34 cellular contexts compared by ENCODE assay signal in genomic region chr16:84209989-84210388, GRCh38. TPM values are rescaled to one million over a fixed set of nuclear protein-coding genes. Genes with fewer than 3 reads are reported as not detected.
DNase-seq lines count a peak whose midpoint lies in the region; FAIRE-seq and TF ChIP-seq lines count a peak whose summit lies in the region.
"Had no signal": no experiment of that assay in that cellular context is flagged by ENCODE, and none has a peak within 500 bp of the region (broad histone marks: within the 10 kb centered on the region; RNA-seq: fewer than 3 reads in every experiment).

No MANE protein-coding gene starts in this region.

- POLR2A ChIA-PET in CD8-positive, alpha-beta memory T cell (lab: Charles Lee), result no interaction called here

- H3K4me1 Mint-ChIP-seq in endodermal cell, result peaks cover 19% of the 10 kb centered on the region
- no peaks in the 10 kb centered on the region for H3K4me1 Mint-ChIP-seq in CD8-positive, alpha-beta memory T cell
- H3K4me1 Mint-ChIP-seq: CD4-positive, CD25-positive, alpha-beta regulatory T cell; naive thymus-derived CD8-positive, alpha-beta T cell; stimulated activated effector memory CD8-positive, alpha-beta T cell treated with anti-CD3 and anti-CD28 coated beads, Interleukin-12 subunit alpha, Interleukin-12 subunit beta, amount 100 ng/mL, for 72 hours had no signal

- H3K9ac ChIP-seq in endodermal cell (ENCODE audit: extremely low read depth, low read length, poor library complexity, severe bottlenecking), result no peak overlapping the region

- 71 to 82% methylated on average over 2 of the region's 2 CpGs for WGBS in endodermal cell (ENCODE audit: insufficient coverage in 1 of 2, insufficient read length in 1 of 2), 2 experiments

- H3K36me3 Mint-ChIP-seq in endodermal cell (ENCODE audit: low read depth), result no peaks in the 10 kb centered on the region
- no peaks in the 10 kb centered on the region for H3K36me3 Mint-ChIP-seq in CD8-positive, alpha-beta memory T cell
- H3K36me3 Mint-ChIP-seq: activated CD4-positive, alpha-beta memory T cell treated with anti-CD3 and anti-CD28 coated beads for 36 hours; CD4-positive, CD25-positive, alpha-beta regulatory T cell; mesothelial cell of epicardium; naive thymus-derived CD8-positive, alpha-beta T cell; stimulated activated effector memory CD8-positive, alpha-beta T cell treated with anti-CD3 and anti-CD28 coated beads, Interleukin-12 subunit alpha, Interleukin-12 subunit beta, amount 100 ng/mL, for 72 hours; WTC11 had no signal

- H3K4me3 ChIP-seq in NB4 (ENCODE audit: low read depth, low read length) (no peak overlapping the region), endodermal cell (ENCODE audit: low read length) (no peak overlapping the region)
- no peak overlapping the region for H3K4me3 ChIP-seq in CD8-positive, alpha-beta memory T cell (ENCODE audit: low read length)
- H3K4me3 ChIP-seq: body of pancreas, esophagus muscularis mucosa, gastroesophageal sphincter, smooth muscle cell had no signal

- peaks cover 22% of the 10 kb centered on the region for H3K4me1 ChIP-seq in endodermal cell (ENCODE audit: control insufficient read depth, insufficient read depth, low read length)
- no peaks in the 10 kb centered on the region for H3K4me1 ChIP-seq in CD8-positive, alpha-beta memory T cell (ENCODE audit: insufficient read depth, low read length)
- H3K4me1 ChIP-seq: body of pancreas, esophagus muscularis mucosa, gastroesophageal sphincter had no signal

- H3K27ac Mint-ChIP-seq in endodermal cell, result no peak overlapping the region
- no peak overlapping the region for H3K27ac Mint-ChIP-seq in CD8-positive, alpha-beta memory T cell
- H3K27ac Mint-ChIP-seq: activated CD4-positive, alpha-beta memory T cell treated with anti-CD3 and anti-CD28 coated beads for 36 hours; mesothelial cell of epicardium; naive thymus-derived CD8-positive, alpha-beta T cell; stimulated activated effector memory CD8-positive, alpha-beta T cell treated with anti-CD3 and anti-CD28 coated beads, Interleukin-12 subunit alpha, Interleukin-12 subunit beta, amount 100 ng/mL, for 72 hours; WTC11 had no signal

- DNase-seq in ELR (ENCODE audit: low read depth), result peak; percentile 43
- DNase-seq in NB4 (ENCODE audit: low read depth), result peak; percentile 33
- no peak for DNase-seq in endodermal cell
- no peak for DNase-seq in CD8-positive, alpha-beta memory T cell
- no peak for DNase-seq in H54 (ENCODE audit: insufficient read length, low spot score)
- DNase-seq in dermis blood vessel endothelial cell, result no peak
- DNase-seq: activated CD4-positive, alpha-beta memory T cell treated with anti-CD3 and anti-CD28 coated beads for 36 hours; activated effector memory CD4-positive, alpha-beta T cell treated with Interleukin-2 at 50 U/mL for 16 hours; body of pancreas; CD4-positive, CD25-positive, alpha-beta regulatory T cell; DMS 273 treated with DMSO at 0.1 percent for 48 hours; effector CD8-positive, alpha-beta T cell; hypothalamus; left ventricle myocardium superior; naive thymus-derived CD8-positive, alpha-beta T cell; NCI-H1105 treated with DMSO at 0.1 percent for 48 hours; NCI-H2029 treated with DMSO at 0.1 percent for 48 hours; NCI-H2227 treated with DMSO at 0.1 percent for 48 hours; stimulated activated CD4-positive, alpha-beta T cell treated with anti-CD3 and anti-CD28 coated beads, Interleukin-2, amount 100 ng/mL, for 48 hours; T1000 had no signal

- H3K27ac ChIP-seq in 22Rv1 (no peak overlapping the region), endodermal cell (ENCODE audit: low read depth, low read length) (no peak overlapping the region)
- H3K27ac ChIP-seq in CD8-positive, alpha-beta memory T cell (ENCODE audit: low read depth, low read length), result no peak overlapping the region
- H3K27ac ChIP-seq: body of pancreas, esophagus muscularis mucosa, gastroesophageal sphincter had no signal

- CTCF ChIA-PET in CD8-positive, alpha-beta memory T cell (lab: Charles Lee), result no interaction called here

- H3K9me3 Mint-ChIP-seq in endodermal cell, result no peaks in the 10 kb centered on the region
- H3K9me3 Mint-ChIP-seq in CD8-positive, alpha-beta memory T cell, result no peaks in the 10 kb centered on the region
- H3K9me3 Mint-ChIP-seq: CD4-positive, CD25-positive, alpha-beta regulatory T cell; naive thymus-derived CD8-positive, alpha-beta T cell; stimulated activated effector memory CD8-positive, alpha-beta T cell treated with anti-CD3 and anti-CD28 coated beads, Interleukin-12 subunit alpha, Interleukin-12 subunit beta, amount 100 ng/mL, for 72 hours had no signal

- H3K27me3 Mint-ChIP-seq in endodermal cell (ENCODE audit: insufficient read depth), result no peaks in the 10 kb centered on the region
- peaks cover 0 to 2% of the 10 kb centered on the region in 2 donors for H3K27me3 Mint-ChIP-seq in CD8-positive, alpha-beta memory T cell
- H3K27me3 Mint-ChIP-seq: activated CD4-positive, alpha-beta memory T cell treated with anti-CD3 and anti-CD28 coated beads for 36 hours; CD4-positive, CD25-positive, alpha-beta regulatory T cell; naive thymus-derived CD8-positive, alpha-beta T cell had no signal

- H3K27me3 ChIP-seq in endodermal cell (ENCODE audit: control insufficient read depth, insufficient read depth, low read length, poor library complexity, severe bottlenecking), result no peaks in the 10 kb centered on the region
- no peaks in the 10 kb centered on the region for H3K27me3 ChIP-seq in CD8-positive, alpha-beta memory T cell (ENCODE audit: insufficient read depth, low read length, poor library complexity, severe bottlenecking)
- H3K27me3 ChIP-seq: body of pancreas, esophagus muscularis mucosa, gastroesophageal sphincter had no signal

- no peaks in the 10 kb centered on the region for H3K36me3 ChIP-seq in endodermal cell (ENCODE audit: control insufficient read depth, insufficient read depth, low read length)
- no peaks in the 10 kb centered on the region for H3K36me3 ChIP-seq in CD8-positive, alpha-beta memory T cell (ENCODE audit: insufficient read depth, low read length)
- H3K36me3 ChIP-seq: esophagus muscularis mucosa, gastroesophageal sphincter had no signal

- H3K4me3 Mint-ChIP-seq in endodermal cell, result no peak overlapping the region
- H3K4me3 Mint-ChIP-seq in CD8-positive, alpha-beta memory T cell, result no peak overlapping the region
- H3K4me3 Mint-ChIP-seq: activated CD4-positive, alpha-beta memory T cell treated with anti-CD3 and anti-CD28 coated beads for 36 hours; CD4-positive, CD25-positive, alpha-beta regulatory T cell; mesothelial cell of epicardium; naive thymus-derived CD8-positive, alpha-beta T cell; stimulated activated effector memory CD8-positive, alpha-beta T cell treated with anti-CD3 and anti-CD28 coated beads, Interleukin-12 subunit alpha, Interleukin-12 subunit beta, amount 100 ng/mL, for 72 hours; WTC11 had no signal

- FAIRE-seq in H54 (lab: Jason Lieb, UNC), result no peak
- FAIRE-seq: islet of Langerhans had no signal

- peak; percentile 12; the same call in 1 of the 2 replicates for TF ChIP-seq CTCF in 22Rv1 (IDR thresholded peaks at IDR 0.05)
- TF ChIP-seq CTCF in NB4 (IDR thresholded peaks at IDR 0.05; ENCODE audit: low read depth, low read length), result peak; percentile 37
- TF ChIP-seq CTCF in endodermal cell (conservative IDR thresholded peaks at IDR 0.05), result peak; percentile 38

- H3K9me3 ChIP-seq in endodermal cell (ENCODE audit: control insufficient read depth, low read length), result no peaks in the 10 kb centered on the region
- no peaks in the 10 kb centered on the region for H3K9me3 ChIP-seq in CD8-positive, alpha-beta memory T cell (ENCODE audit: low read length)
- H3K9me3 ChIP-seq: body of pancreas, esophagus muscularis mucosa, gastroesophageal sphincter had no signal

- TF ChIP-seq POLR2A in NB4 (IDR thresholded peaks at IDR 0.05; ENCODE audit: extremely low read depth, insufficient read length), result no peak
- TF ChIP-seq POLR2A in H54 (IDR thresholded peaks at IDR 0.05; ENCODE audit: low read depth, low read length), result no peak

RNA-seq across cellular contexts. Expression of gene ADAD2, which starts 19.0 kb away (rescaled TPM):
- total RNA-seq in endodermal cell, result not detected
- polyA plus RNA-seq in endodermal cell (2013, experiment 1 of 2), result 0.21 TPM
- polyA plus RNA-seq in endodermal cell (2013, experiment 2 of 2), result not detected
- under 1 TPM in 1 of 2 experiments, not detected in 1; 0.40 TPM for total RNA-seq in CD8-positive, alpha-beta memory T cell
- not detected for polyA plus RNA-seq in CD8-positive, alpha-beta memory T cell
- not detected in 2 replicates for total RNA-seq in dermis blood vessel endothelial cell
- total RNA-seq: CD4-positive, CD25-positive, alpha-beta regulatory T cell; chondrocyte; G401; HT1080; left ventricle myocardium superior; mesothelial cell of epicardium; naive thymus-derived CD8-positive, alpha-beta T cell; smooth muscle cell; temporal lobe had no signal
- polyA plus RNA-seq: smooth muscle cell had no signal

RNA-seq across cellular contexts. Expression of gene TAF1C, which starts 23.1 kb away (rescaled TPM):
- total RNA-seq in endodermal cell (10 to 100 TPM; 92.0 to 99.8 TPM), dermis blood vessel endothelial cell (16.8 and 24.2 TPM in 2 replicates)
- 51.8 TPM for polyA plus RNA-seq in endodermal cell (2013, experiment 1 of 2)
- polyA plus RNA-seq in endodermal cell (2013, experiment 2 of 2), result 37.9 TPM
- 10 to 100 TPM; 49.9 to 51.2 TPM for total RNA-seq in CD8-positive, alpha-beta memory T cell
- polyA plus RNA-seq in CD8-positive, alpha-beta memory T cell, result 6.4 TPM

RNA-seq across cellular contexts. Expression of gene KCNG4, which starts 29.8 kb away (rescaled TPM):
- not detected for total RNA-seq in endodermal cell
- polyA plus RNA-seq in endodermal cell (2013, experiment 1 of 2), result not detected
- polyA plus RNA-seq in endodermal cell (2013, experiment 2 of 2), result not detected
- not detected for total RNA-seq in CD8-positive, alpha-beta memory T cell
- polyA plus RNA-seq in CD8-positive, alpha-beta memory T cell, result not detected
- not detected in 2 replicates for total RNA-seq in dermis blood vessel endothelial cell
- total RNA-seq: activated CD4-positive, alpha-beta memory T cell treated with anti-CD3 and anti-CD28 coated beads for 36 hours; body of pancreas; CD4-positive, CD25-positive, alpha-beta regulatory T cell; chondrocyte; esophagus muscularis mucosa; G401; gastroesophageal sphincter; HT1080; left ventricle myocardium superior; mesothelial cell of epicardium; naive thymus-derived CD8-positive, alpha-beta T cell; omental fat pad; smooth muscle cell; temporal lobe; urinary bladder; WTC11 had no signal
- polyA plus RNA-seq: CD4-positive, CD25-positive, alpha-beta regulatory T cell; naive thymus-derived CD8-positive, alpha-beta T cell; smooth muscle cell; urinary bladder had no signal

Comparison
In these comparisons a context has a peak if more than half of its experiments do, and no peak if none do; other contexts are left out.
1. DNase-seq: peak in ELR (single experiment) and NB4 (single experiment); none in endodermal cell (single experiment), CD8-positive, alpha-beta memory T cell (0 of 5), H54 (single experiment) and dermis blood vessel endothelial cell (single experiment).
2. Peak in every context shown above with its lines, with median percentiles within 50 percentile points of each other: CTCF ChIP-seq.